20 cellular contexts compared by ENCODE assay signal in the genomic region with DNA sequence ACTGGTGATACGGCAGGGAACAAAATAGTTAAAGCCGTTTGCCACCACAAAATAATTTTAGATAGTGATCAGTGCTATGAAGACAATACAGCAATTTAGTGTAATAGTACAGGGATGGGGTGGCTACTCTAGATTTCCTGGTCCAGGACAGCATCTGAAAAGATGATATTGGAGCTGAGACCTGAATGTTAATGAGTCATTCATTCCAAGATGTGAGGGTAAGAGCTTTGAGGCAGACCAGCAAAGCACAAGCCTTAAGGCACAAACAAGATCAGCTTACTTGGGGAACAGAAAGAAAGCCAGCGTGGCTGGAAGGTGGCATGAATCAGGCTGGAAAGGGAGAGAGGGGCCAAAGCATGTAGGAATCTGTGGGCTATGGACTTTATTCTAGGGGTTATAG.
DNase-seq lines count a peak whose midpoint lies in the region; ATAC-seq, FAIRE-seq and TF ChIP-seq lines count a peak whose summit lies in the region.
"Had no signal": no experiment of that assay in that cellular context is flagged by ENCODE, and none has a peak within 500 bp of the region (broad histone marks: within the 10 kb centered on the region; RNA-seq: fewer than 3 reads in every experiment).

No MANE protein-coding gene starts in this region.

- peaks cover 2% of the 10 kb centered on the region for H3K4me1 ChIP-seq in right cardiac atrium (ENCODE audit: control insufficient read depth, insufficient read depth, low read length)

- no peaks in the 10 kb centered on the region for H3K4me1 Mint-ChIP-seq in progenitor cell of endocrine pancreas (ENCODE audit: low read depth)
- peaks cover 6% of the 10 kb centered on the region for H3K4me1 Mint-ChIP-seq in stimulated activated naive CD8-positive, alpha-beta T cell treated with anti-CD3 and anti-CD28 coated beads, Interleukin-15, amount 100 ng/mL, for 72 hours

- peaks cover 5% of the 10 kb centered on the region for H3K9me3 Mint-ChIP-seq in progenitor cell of endocrine pancreas (ENCODE audit: low read depth)
- no peaks in the 10 kb centered on the region for H3K9me3 Mint-ChIP-seq in stimulated activated naive CD8-positive, alpha-beta T cell treated with anti-CD3 and anti-CD28 coated beads, Interleukin-15, amount 100 ng/mL, for 72 hours
- H3K9me3 Mint-ChIP-seq: natural killer cell treated with Interleukin-12 subunit alpha and Interleukin-12 subunit beta and Interleukin-15 and Interleukin-18, amount 100 ng/mL, for 72 hours; T-helper 2 cell treated with Interferon-gamma antibody and Interleukin-4, amounts not matched to agents 5 μg/mL and 100 μg/mL, for 36 hours had no signal

- in situ Hi-C loops in ACHN (cut with HindIII; ENCODE audit: low pct_ligation_motif_present, low pct_unique_long_range_greater_than_20kb, low sequenced_read_pairs) = no loop called here

- H3K9me3 ChIP-seq in right cardiac atrium (ENCODE audit: control insufficient read depth, low read length) = no peaks in the 10 kb centered on the region
- H3K9me3 ChIP-seq: body of pancreas, heart right ventricle had no signal

- H3K27ac ChIP-seq in epithelial cell of prostate = peak overlapping the region; percentile 84
- no peak overlapping the region for H3K27ac ChIP-seq in right cardiac atrium (ENCODE audit: low read length)
- H3K27ac ChIP-seq: body of pancreas, heart right ventricle had no signal

- no peak for FAIRE-seq in GM19239 (lab: Jason Lieb, UNC)
- FAIRE-seq: HepG2 had no signal

- 96% methylated on average over 3 of the region's 3 CpGs for WGBS in right cardiac atrium

- ATAC-seq in right cardiac atrium = no peak
- ATAC-seq in stimulated activated naive CD8-positive, alpha-beta T cell treated with anti-CD3 and anti-CD28 coated beads, Interleukin-15, amount 100 ng/mL, for 72 hours = no peak
- ATAC-seq: body of pancreas; heart right ventricle; HepG2; left colon; natural killer cell treated with Interleukin-12 subunit alpha and Interleukin-12 subunit beta and Interleukin-15 and Interleukin-18, amount 100 ng/mL, for 72 hours had no signal

- DNase-seq in ELF-1 (ENCODE audit: low read depth, low spot score) (peak; percentile 3), RPMI7951 (ENCODE audit: low read depth) (peak; percentile 86), epithelial cell of prostate (ENCODE audit: low read depth, low spot score) (no peak), progenitor cell of endocrine pancreas (ENCODE audit: low spot score, unreplicated experiment) (no peak), right cardiac atrium (no peak), ACHN (no peak), GM19239 (ENCODE audit: insufficient read length, low spot score) (no peak)
- no peak for DNase-seq in stimulated activated naive CD8-positive, alpha-beta T cell treated with anti-CD3 and anti-CD28 coated beads, Interleukin-15, amount 100 ng/mL, for 72 hours
- DNase-seq: activated CD4-positive, alpha-beta T cell treated with anti-CD3 and anti-CD28 coated beads, Interleukin-2, amount 50 U/mL, for 48 hours; body of pancreas; CD4-positive, CD25-positive, alpha-beta regulatory T cell; effector memory CD4-positive, alpha-beta T cell; heart right ventricle; left colon; NCI-H1092; NCI-H510A treated with DMSO at 0.1 percent for 48 hours had no signal

- no peak overlapping the region for H3K4me3 Mint-ChIP-seq in progenitor cell of endocrine pancreas (ENCODE audit: low read depth)
- no peak overlapping the region for H3K4me3 Mint-ChIP-seq in stimulated activated naive CD8-positive, alpha-beta T cell treated with anti-CD3 and anti-CD28 coated beads, Interleukin-15, amount 100 ng/mL, for 72 hours
- H3K4me3 Mint-ChIP-seq: CD4-positive, CD25-positive, alpha-beta regulatory T cell; natural killer cell treated with Interleukin-12 subunit alpha and Interleukin-12 subunit beta and Interleukin-15 and Interleukin-18, amount 100 ng/mL, for 72 hours; stimulated activated naive CD8-positive, alpha-beta T cell treated with anti-CD3 and anti-CD28 coated beads, Interleukin-15, Interleukin-2, amounts not matched to agents 100 ng/mL and 50 ng/mL, for 24 hours; T-helper 2 cell treated with Interferon-gamma antibody and Interleukin-4, amounts not matched to agents 5 μg/mL and 100 μg/mL, for 36 hours had no signal

- no peaks in the 10 kb centered on the region for H3K27me3 Mint-ChIP-seq in progenitor cell of endocrine pancreas
- no peaks in the 10 kb centered on the region for H3K27me3 Mint-ChIP-seq in stimulated activated naive CD8-positive, alpha-beta T cell treated with anti-CD3 and anti-CD28 coated beads, Interleukin-15, amount 100 ng/mL, for 72 hours
- H3K27me3 Mint-ChIP-seq: CD4-positive, CD25-positive, alpha-beta regulatory T cell; natural killer cell treated with Interleukin-12 subunit alpha and Interleukin-12 subunit beta and Interleukin-15 and Interleukin-18, amount 100 ng/mL, for 72 hours; stimulated activated naive CD8-positive, alpha-beta T cell treated with anti-CD3 and anti-CD28 coated beads, Interleukin-15, Interleukin-2, amounts not matched to agents 100 ng/mL and 50 ng/mL, for 24 hours had no signal

- H3K4me3 ChIP-seq in right cardiac atrium (ENCODE audit: low read length) = no peak overlapping the region
- H3K4me3 ChIP-seq: body of pancreas, heart right ventricle had no signal

- H3K27me3 ChIP-seq in right cardiac atrium (ENCODE audit: control insufficient read depth, insufficient read depth) = no peaks in the 10 kb centered on the region
- H3K27me3 ChIP-seq: body of pancreas, heart right ventricle had no signal

- peaks cover 7% of the 10 kb centered on the region for H3K36me3 Mint-ChIP-seq in progenitor cell of endocrine pancreas (ENCODE audit: insufficient read depth)
- H3K36me3 Mint-ChIP-seq: natural killer cell treated with Interleukin-12 subunit alpha and Interleukin-12 subunit beta and Interleukin-15 and Interleukin-18, amount 100 ng/mL, for 72 hours had no signal

- peak overlapping the region; percentile 40 for H3K27ac Mint-ChIP-seq in progenitor cell of endocrine pancreas
- H3K27ac Mint-ChIP-seq in stimulated activated naive CD8-positive, alpha-beta T cell treated with anti-CD3 and anti-CD28 coated beads, Interleukin-15, amount 100 ng/mL, for 72 hours = no peak overlapping the region
- H3K27ac Mint-ChIP-seq: CD4-positive, CD25-positive, alpha-beta regulatory T cell; stimulated activated naive CD8-positive, alpha-beta T cell treated with anti-CD3 and anti-CD28 coated beads, Interleukin-15, Interleukin-2, amounts not matched to agents 100 ng/mL and 50 ng/mL, for 24 hours; T-helper 2 cell treated with Interferon-gamma antibody and Interleukin-4, amounts not matched to agents 5 μg/mL and 100 μg/mL, for 36 hours had no signal

- intact Hi-C loops in right cardiac atrium (cut with DNase I) = no loop called here

- no peak for TF ChIP-seq CTCF in progenitor cell of endocrine pancreas (IDR thresholded peaks at IDR 0.05; ENCODE audit: unreplicated experiment)

Comparison
In these comparisons a context has a peak if more than half of its experiments do, and no peak if none do; other contexts are left out.
1. DNase-seq: peak in ELF-1 (single experiment) and RPMI7951 (single experiment); none in epithelial cell of prostate (single experiment), progenitor cell of endocrine pancreas (single experiment), right cardiac atrium (0 of 3), ACHN (single experiment), stimulated activated naive CD8-positive, alpha-beta T cell treated with anti-CD3 and anti-CD28 coated beads, Interleukin-15, amount 100 ng/mL, for 72 hours (0 of 2) and GM19239 (single experiment).